8 cellular contexts compared by ENCODE assay signal in the genomic region with DNA sequence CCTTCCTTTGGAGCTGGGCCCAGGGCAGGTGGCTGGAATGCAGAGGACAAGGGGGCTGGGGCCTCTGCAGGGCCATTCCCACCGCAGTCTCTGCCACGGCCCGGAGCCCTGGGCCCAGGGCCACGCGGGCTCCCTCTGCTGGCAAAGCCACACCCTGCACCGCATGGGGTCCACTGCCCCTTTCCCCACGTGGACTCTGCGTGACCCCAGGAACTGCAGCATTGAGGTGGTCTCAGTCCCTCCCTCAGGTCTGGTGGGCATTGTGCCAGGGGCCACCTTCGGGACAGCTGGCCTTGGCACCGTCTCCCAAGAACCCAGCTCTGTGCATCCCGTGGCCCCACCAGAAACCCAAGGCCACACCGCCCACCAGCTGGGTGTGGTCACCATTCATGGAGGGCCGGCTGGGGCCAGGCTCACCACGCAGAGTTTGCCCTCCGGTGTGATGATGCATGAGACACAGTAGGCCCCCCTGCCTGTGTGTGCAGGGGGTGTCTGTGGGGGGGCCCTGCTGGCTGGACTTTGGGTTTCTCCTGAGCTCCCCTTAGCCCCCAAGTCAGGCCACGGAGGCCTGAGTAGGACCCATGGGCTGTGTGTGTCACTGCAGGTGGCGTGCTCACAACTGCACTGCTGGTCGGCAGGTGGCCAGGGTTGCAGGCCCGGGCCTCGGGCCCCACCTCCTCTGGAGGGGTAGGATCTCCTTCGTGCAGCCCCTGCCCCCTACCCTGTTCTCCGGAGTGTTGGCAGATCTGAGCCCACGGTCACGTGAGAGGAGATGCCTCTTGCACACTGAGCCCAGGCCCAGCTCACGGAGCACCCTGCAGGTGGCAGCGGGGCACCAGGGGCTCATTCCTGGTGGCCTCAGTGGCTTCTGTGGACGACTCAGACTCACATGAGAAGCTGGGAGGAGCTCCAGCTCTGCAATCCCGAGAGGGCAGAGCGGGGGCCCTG. TPM values are rescaled to one million over a fixed set of nuclear protein-coding genes. Genes with fewer than 3 reads are reported as not detected.
DNase-seq lines count a peak whose midpoint lies in the region; ATAC-seq and TF ChIP-seq lines count a peak whose summit lies in the region.

No MANE protein-coding gene starts in this region.

- H3K4me1 ChIP-seq in BLaER1 treated with 17β-estradiol and CSF1 and Interleukin-3, amounts not matched to agents 10 nM and 100 nM: peaks cover 53 to 64% (median 60%) of the 10 kb centered on the region in 10 experiments
- peaks cover 48% of the 10 kb centered on the region for H3K4me1 ChIP-seq in mesenchymal stem cell (ENCODE audit: control insufficient read depth, insufficient read depth, low read depth, low read length)

- H3K18ac ChIP-seq in mesenchymal stem cell (ENCODE audit: low read depth in 1 of 2, low read length in 2 of 2): no peak overlapping the region

- no peak overlapping the region for H4K8ac ChIP-seq in mesenchymal stem cell (ENCODE audit: low read length)

- intact Hi-C loops in activated B cell treated with CpG ODN at 0.5 μM for 24 hours (cut with micrococcal nuclease): loop anchor here (2.0 to 5.0 kb wide), 2 partner anchors 89 to 456 kb away; no protein-coding TSS in a partner anchor

- 70% methylated on average over 29 of the region's 29 CpGs for WGBS in mesenchymal stem cell

- H3K36me3 ChIP-seq in BLaER1 treated with 17β-estradiol and CSF1 and Interleukin-3, amounts not matched to agents 10 nM and 100 nM: peaks cover 0 to 4% (median 0%) of the 10 kb centered on the region in 11 experiments; a peak in 1 of 22 replicates
- peaks cover 0 to 48% of the 10 kb centered on the region in 2 experiments for H3K36me3 ChIP-seq in mesenchymal stem cell (ENCODE audit: control insufficient read depth in 1 of 2, insufficient read depth in 2 of 2, low read depth in 1 of 2, low read length in 2 of 2)

- H3K79me1 ChIP-seq in mesenchymal stem cell (replicated peaks; ENCODE audit: low read length, poor library complexity, severe bottlenecking): peaks cover 19% of the 10 kb centered on the region

- ATAC-seq in HG02973 (IDR thresholded peaks at IDR 0.05; ENCODE audit: unreplicated experiment): peak; percentile 46
- ATAC-seq in activated B cell treated with CpG ODN at 0.5 μM for 24 hours (ENCODE audit: low read depth): peak; percentile 96
- ATAC-seq in HG03439 (IDR thresholded peaks at IDR 0.05; ENCODE audit: unreplicated experiment): no peak
- no peak for ATAC-seq in GM18520 (IDR thresholded peaks at IDR 0.05; ENCODE audit: unreplicated experiment)

- peaks cover 0 to 37% (median 24%) of the 10 kb centered on the region in 11 experiments; a peak in 16 of 22 replicates for H4K20me1 ChIP-seq in BLaER1 treated with 17β-estradiol and CSF1 and Interleukin-3, amounts not matched to agents 10 nM and 100 nM

- peak overlapping the region in 1 of 11 experiments; percentile 32; a peak in 1 of 22 replicates for H3K27ac ChIP-seq in BLaER1 treated with 17β-estradiol and CSF1 and Interleukin-3, amounts not matched to agents 10 nM and 100 nM
- H3K27ac ChIP-seq in mesenchymal stem cell (ENCODE audit: low read length, poor library complexity, severe bottlenecking): no peak overlapping the region

- peak; percentile 61 for DNase-seq in activated B cell treated with CpG ODN at 0.5 μM for 24 hours
- no peak for DNase-seq in chondrocyte (ENCODE audit: low spot score)
- DNase-seq in mesenchymal stem cell: peak; percentile 45
- DNase-seq in stimulated activated CD8-positive, alpha-beta memory T cell treated with anti-CD3 and anti-CD28 coated beads, Interleukin-7, amount 100 ng/mL, for 24 hours (ENCODE audit: low read depth): peak; percentile 30

- no peaks in the 10 kb centered on the region; a peak in 1 of 22 replicates for H3K27me3 ChIP-seq in BLaER1 treated with 17β-estradiol and CSF1 and Interleukin-3, amounts not matched to agents 10 nM and 100 nM
- peaks cover 0 to 18% of the 10 kb centered on the region in 2 experiments for H3K27me3 ChIP-seq in mesenchymal stem cell (ENCODE audit: control insufficient read depth in 1 of 2, insufficient read depth in 1 of 2, low read length in 2 of 2)

- H2BK120ac ChIP-seq in mesenchymal stem cell (ENCODE audit: low read depth, low read length): no peak overlapping the region

- POLR2A ChIA-PET in activated B cell treated with CpG ODN at 0.5 μM for 24 hours (lab: Charles Lee): interaction anchor here (1.1 to 1.4 kb wide), 2 partner anchors 34 to 66 kb away, joined by 3 to 4 read pairs; a partner anchor contains a TSS

- no peak overlapping the region for H3K4me3 ChIP-seq in BLaER1 treated with 17β-estradiol and CSF1 and Interleukin-3, amounts not matched to agents 10 nM and 100 nM
- no peak overlapping the region for H3K4me3 ChIP-seq in mesenchymal stem cell (ENCODE audit: insufficient read depth in 1 of 2, low read depth in 1 of 2, low read length in 2 of 2)

- peaks cover 9% of the 10 kb centered on the region for H3K27me3 Mint-ChIP-seq in activated B cell treated with CpG ODN at 0.5 μM for 24 hours
- H3K27me3 Mint-ChIP-seq in chondrocyte (ENCODE audit: low read depth): no peaks in the 10 kb centered on the region

- H3K4me3 Mint-ChIP-seq in activated B cell treated with CpG ODN at 0.5 μM for 24 hours (no peak overlapping the region), chondrocyte (ENCODE audit: unreplicated experiment) (no peak overlapping the region)

- CTCF ChIA-PET in activated B cell treated with CpG ODN at 0.5 μM for 24 hours (lab: Charles Lee): interaction anchor here (0.6 to 1.8 kb wide), 6 partner anchors 10 to 63 kb away, joined by 3 to 5 read pairs (median 3); no protein-coding TSS in a partner anchor

- H3K9me3 Mint-ChIP-seq in activated B cell treated with CpG ODN at 0.5 μM for 24 hours (no peaks in the 10 kb centered on the region), chondrocyte (ENCODE audit: low read depth) (no peaks in the 10 kb centered on the region)

- H2AFZ ChIP-seq in mesenchymal stem cell (ENCODE audit: low read depth, low read length): no peak overlapping the region

- no peaks in the 10 kb centered on the region for H3K9me3 ChIP-seq in BLaER1 treated with 17β-estradiol and CSF1 and Interleukin-3, amounts not matched to agents 10 nM and 100 nM (replicated peaks in 1 of 11)
- no peaks in the 10 kb centered on the region for H3K9me3 ChIP-seq in mesenchymal stem cell (ENCODE audit: control insufficient read depth, low read length)

- no peak overlapping the region for H4K91ac ChIP-seq in mesenchymal stem cell (ENCODE audit: low read length)

- H3K4me1 Mint-ChIP-seq in activated B cell treated with CpG ODN at 0.5 μM for 24 hours: peaks cover 8% of the 10 kb centered on the region
- H3K4me1 Mint-ChIP-seq in chondrocyte (ENCODE audit: low read depth): peaks cover 3% of the 10 kb centered on the region

- H2BK5ac ChIP-seq in mesenchymal stem cell (ENCODE audit: low read depth, low read length, poor library complexity, severe bottlenecking): no peak overlapping the region

- H3K4me2 ChIP-seq in BLaER1 treated with 17β-estradiol and CSF1 and Interleukin-3, amounts not matched to agents 10 nM and 100 nM: peak overlapping the region; percentile 68 to 100 (median 94)
- H3K4me2 ChIP-seq in mesenchymal stem cell (ENCODE audit: low read length, poor library complexity, severe bottlenecking): no peak overlapping the region

- no peaks in the 10 kb centered on the region for H3K36me3 Mint-ChIP-seq in activated B cell treated with CpG ODN at 0.5 μM for 24 hours (ENCODE audit: low read depth)
- H3K36me3 Mint-ChIP-seq in chondrocyte (ENCODE audit: low read depth): no peaks in the 10 kb centered on the region

- H3K14ac ChIP-seq in mesenchymal stem cell (ENCODE audit: low read length in 2 of 2): no peak overlapping the region

- H3K23ac ChIP-seq in mesenchymal stem cell (ENCODE audit: low read length in 2 of 2): no peak overlapping the region

- H2BK12ac ChIP-seq in mesenchymal stem cell (ENCODE audit: low read length in 2 of 2): no peak overlapping the region

- no peak overlapping the region for H3K4ac ChIP-seq in mesenchymal stem cell (ENCODE audit: low read depth in 1 of 2, low read length in 2 of 2)

- H3K27ac Mint-ChIP-seq in activated B cell treated with CpG ODN at 0.5 μM for 24 hours (no peak overlapping the region), chondrocyte (ENCODE audit: unreplicated experiment) (no peak overlapping the region)

- peak overlapping the region in 7 of 11 experiments; percentile 9 to 42 (median 28); a peak in 9 of 22 replicates for H3K9ac ChIP-seq in BLaER1 treated with 17β-estradiol and CSF1 and Interleukin-3, amounts not matched to agents 10 nM and 100 nM
- H3K9ac ChIP-seq in mesenchymal stem cell (ENCODE audit: low read length): no peak overlapping the region

- TF ChIP-seq CTCF in activated B cell treated with CpG ODN at 0.5 μM for 24 hours (IDR thresholded peaks at IDR 0.05) (peak; percentile 57), chondrocyte (IDR thresholded peaks at IDR 0.05) (peak; percentile 85)

- peak overlapping the region; percentile 4 for H2BK15ac ChIP-seq in mesenchymal stem cell (ENCODE audit: low read depth, poor library complexity, severe bottlenecking)

- no peak overlapping the region for H2AK5ac ChIP-seq in mesenchymal stem cell (ENCODE audit: low read length, severe bottlenecking)

RNA-seq across cellular contexts. Expression of a gene that starts 5.7 kb away (rescaled TPM):
- total RNA-seq in activated B cell treated with CpG ODN at 0.5 μM for 24 hours (not detected in 2 replicates), chondrocyte (12.5 to 27.2 TPM (median 24.3 TPM) in 3 replicates)
- polyA plus RNA-seq in mesenchymal stem cell (2013, experiment 1 of 2): 7.3 TPM
- polyA plus RNA-seq in mesenchymal stem cell (2013, experiment 2 of 2): 7.5 TPM

RNA-seq across cellular contexts. Expression of a gene that starts 8.3 kb away (rescaled TPM):
- total RNA-seq in activated B cell treated with CpG ODN at 0.5 μM for 24 hours (0.58 and 0.86 TPM in 2 replicates), chondrocyte (0.75 to 1.4 TPM (median 1.3 TPM) in 3 replicates)
- 0.03 TPM for polyA plus RNA-seq in mesenchymal stem cell (2013, experiment 1 of 2)
- polyA plus RNA-seq in mesenchymal stem cell (2013, experiment 2 of 2): 0.04 TPM

RNA-seq across cellular contexts. Expression of a gene that starts 20.1 kb away (rescaled TPM):
- 0.13 TPM in 1 of 2 replicates, not detected in the other for total RNA-seq in activated B cell treated with CpG ODN at 0.5 μM for 24 hours
- not detected in 3 replicates for total RNA-seq in chondrocyte
- 0.14 TPM for polyA plus RNA-seq in mesenchymal stem cell (2013, experiment 1 of 2)
- 0.18 TPM for polyA plus RNA-seq in mesenchymal stem cell (2013, experiment 2 of 2)

RNA-seq across cellular contexts. Expression of a gene that starts 30.4 kb away (rescaled TPM):
- 47.4 and 49.5 TPM in 2 replicates for total RNA-seq in activated B cell treated with CpG ODN at 0.5 μM for 24 hours
- total RNA-seq in chondrocyte: 24.3 to 31.9 TPM (median 24.7 TPM) in 3 replicates
- 13.9 TPM for polyA plus RNA-seq in mesenchymal stem cell (2013, experiment 1 of 2)
- 12.7 TPM for polyA plus RNA-seq in mesenchymal stem cell (2013, experiment 2 of 2)

RNA-seq across cellular contexts. Expression of a gene that starts 34.1 kb away (rescaled TPM):
- total RNA-seq in activated B cell treated with CpG ODN at 0.5 μM for 24 hours (134 and 136 TPM in 2 replicates), chondrocyte (69.2 to 95.3 TPM (median 75.7 TPM) in 3 replicates)
- polyA plus RNA-seq in mesenchymal stem cell (2013, experiment 1 of 2): 152 TPM
- polyA plus RNA-seq in mesenchymal stem cell (2013, experiment 2 of 2): 152 TPM

Comparison
In these comparisons a context has a peak if more than half of its experiments do, and no peak if none do; other contexts are left out.
1. ATAC-seq: peak in HG02973 (single experiment) and activated B cell treated with CpG ODN at 0.5 μM for 24 hours (single experiment); none in HG03439 (single experiment) and GM18520 (single experiment).
2. RNA of a gene that starts 5.7 kb away (total RNA-seq): 12.5 to 27.2 TPM in chondrocyte; not detected in activated B cell treated with CpG ODN at 0.5 μM for 24 hours; every median in the first group is over 10 times any median in the second.